26 cellular contexts compared by ENCODE assay signal in genomic region chr6:111700135-111700690, GRCh38.
DNase-seq lines count a peak whose midpoint lies in the region; ATAC-seq and TF ChIP-seq lines count a peak whose summit lies in the region.
"Had no signal": no experiment of that assay in that cellular context is flagged by ENCODE, and none has a peak within 500 bp of the region (broad histone marks: within the 10 kb centered on the region; RNA-seq: fewer than 3 reads in every experiment).

No MANE protein-coding gene starts in this region.

- ATAC-seq in CD4-positive, CD25-positive, alpha-beta regulatory T cell (ENCODE audit: low read depth in 2 of 2), result no peak
- ATAC-seq in GM19452 (IDR thresholded peaks at IDR 0.05; ENCODE audit: unreplicated experiment) (no peak), left colon (no peak)
- ATAC-seq: Right ventricle myocardium inferior had no signal

- no peak overlapping the region for H3K27ac ChIP-seq in CD4-positive, CD25-positive, alpha-beta regulatory T cell (ENCODE audit: insufficient read depth, low read length, poor library complexity, severe bottlenecking)
- H3K27ac ChIP-seq in CD4-positive, alpha-beta memory T cell (ENCODE audit: low read depth, low read length), result no peak overlapping the region
- H3K27ac ChIP-seq in caudate nucleus (ENCODE audit: low read depth, low read length), result peak overlapping the region; percentile 13
- H3K27ac ChIP-seq: heart right ventricle, ovary, right atrium auricular region, spleen, tibial artery had no signal

- peaks cover 57% of the 10 kb centered on the region for H3K36me3 Mint-ChIP-seq in CD4-positive, CD25-positive, alpha-beta regulatory T cell
- H3K36me3 Mint-ChIP-seq in CD4-positive, alpha-beta memory T cell, result peaks cover 65 to 84% of the 10 kb centered on the region in 2 donors
- H3K36me3 Mint-ChIP-seq in neural crest cell (ENCODE audit: low read depth), result peaks cover 19% of the 10 kb centered on the region

- H3K36me3 ChIP-seq in CD4-positive, CD25-positive, alpha-beta regulatory T cell (ENCODE audit: control insufficient read depth, insufficient read depth, low read length), result peaks cover 91% of the 10 kb centered on the region
- H3K36me3 ChIP-seq in CD4-positive, alpha-beta memory T cell (ENCODE audit: insufficient read depth, low read length), result peaks cover 69% of the 10 kb centered on the region
- H3K36me3 ChIP-seq: ovary had no signal

- no peaks in the 10 kb centered on the region for H3K27me3 Mint-ChIP-seq in CD4-positive, CD25-positive, alpha-beta regulatory T cell
- H3K27me3 Mint-ChIP-seq in CD4-positive, alpha-beta memory T cell, result no peaks in the 10 kb centered on the region
- no peaks in the 10 kb centered on the region for H3K27me3 Mint-ChIP-seq in neural crest cell (ENCODE audit: low read depth)

- no peak for TF ChIP-seq CTCF in neural crest cell (conservative IDR thresholded peaks at IDR 0.05)

- POLR2A ChIA-PET in CD4-positive, alpha-beta memory T cell (lab: Charles Lee; ENCODE audit: partially characterized antibody), result interaction anchor here (0.7 to 1.4 kb wide), 2 partner anchors 118 to 125 kb away, joined by 3 read pairs; no protein-coding TSS in a partner anchor

- no peaks in the 10 kb centered on the region for H3K9me3 ChIP-seq in CD4-positive, CD25-positive, alpha-beta regulatory T cell (ENCODE audit: control insufficient read depth in 2 of 2, low read length in 2 of 2)
- no peaks in the 10 kb centered on the region for H3K9me3 ChIP-seq in CD4-positive, alpha-beta memory T cell (ENCODE audit: control insufficient read depth in 1 of 2, low read length in 2 of 2)
- H3K9me3 ChIP-seq: heart right ventricle, ovary, right atrium auricular region, spleen, tibial artery had no signal

- H3K4me1 ChIP-seq in CD4-positive, CD25-positive, alpha-beta regulatory T cell (ENCODE audit: control insufficient read depth, insufficient read depth, low read length, poor library complexity, severe bottlenecking), result peaks cover 3% of the 10 kb centered on the region
- H3K4me1 ChIP-seq in CD4-positive, alpha-beta memory T cell (ENCODE audit: insufficient read depth, low read length), result peaks cover 24% of the 10 kb centered on the region
- H3K4me1 ChIP-seq: heart right ventricle, right atrium auricular region, tibial artery had no signal

- no peak overlapping the region for H3K4me3 Mint-ChIP-seq in CD4-positive, CD25-positive, alpha-beta regulatory T cell
- H3K4me3 Mint-ChIP-seq in CD4-positive, alpha-beta memory T cell, result peak overlapping the region in 5 of 8 donors; percentile 7 to 66 (median 33)
- H3K4me3 Mint-ChIP-seq in neural crest cell, result peak overlapping the region; percentile 10
- H3K4me3 Mint-ChIP-seq: activated naive CD4-positive, alpha-beta T cell treated with anti-CD3 and anti-CD28 coated beads for 36 hours; activated T-cell treated with anti-CD3 and anti-CD28 coated beads, Interleukin-2, amount 50 U/mL, for 4 hours; CD14-positive monocyte had no signal

- no peaks in the 10 kb centered on the region for H3K27me3 ChIP-seq in CD4-positive, CD25-positive, alpha-beta regulatory T cell (ENCODE audit: control insufficient read depth, insufficient read depth, low read length)
- no peaks in the 10 kb centered on the region for H3K27me3 ChIP-seq in CD4-positive, alpha-beta memory T cell (ENCODE audit: insufficient read depth, low read length)
- H3K27me3 ChIP-seq: heart right ventricle, ovary, right atrium auricular region, spleen, tibial artery had no signal

- H3K4me3 ChIP-seq in CD4-positive, CD25-positive, alpha-beta regulatory T cell (ENCODE audit: low read depth, low read length), result no peak overlapping the region
- H3K4me3 ChIP-seq in CD4-positive, alpha-beta memory T cell (ENCODE audit: low read length in 2 of 2), result no peak overlapping the region
- H3K4me3 ChIP-seq: heart right ventricle, ovary, right atrium auricular region, spleen, tibial artery had no signal

- intact Hi-C loops in CD4-positive, alpha-beta memory T cell (cut with micrococcal nuclease), result no loop called here
- intact Hi-C loops in left colon (cut with DNase I, micrococcal nuclease), result no loop called here

- H3K4me1 Mint-ChIP-seq in CD4-positive, CD25-positive, alpha-beta regulatory T cell, result peaks cover 13 to 34% (median 25%) of the 10 kb centered on the region in 4 donors
- peaks cover 28 to 55% (median 42%) of the 10 kb centered on the region in 4 donors for H3K4me1 Mint-ChIP-seq in CD4-positive, alpha-beta memory T cell
- H3K4me1 Mint-ChIP-seq in neural crest cell, result peaks cover 47% of the 10 kb centered on the region
- H3K4me1 Mint-ChIP-seq: CD14-positive monocyte had no signal

- no peak for DNase-seq in CD4-positive, CD25-positive, alpha-beta regulatory T cell
- no peak for DNase-seq in CD4-positive, alpha-beta memory T cell
- DNase-seq in caudate nucleus (lab: John Stamatoyannopoulos, UW) (no peak), neural crest cell (ENCODE audit: low read depth, low spot score) (no peak), left colon (no peak), NCI-H2227 treated with DMSO at 0.1 percent for 48 hours (lab: John Stamatoyannopoulos, UW) (no peak)
- DNase-seq: activated CD4-positive, alpha-beta T cell treated with anti-CD3 and anti-CD28 coated beads, Interleukin-2, amount 50 U/mL, for 4 hours; activated naive CD4-positive, alpha-beta T cell treated with anti-CD3 and anti-CD28 coated beads for 36 hours; activated T-cell treated with anti-CD3 and anti-CD28 coated beads, Interleukin-2, amount 50 U/mL, for 4 hours; central memory CD4-positive, alpha-beta T cell; DMS 273 treated with DMSO at 0.1 percent for 48 hours; heart right ventricle; mesenchymal stem cell; NCI-H1105; NCI-H1930; NCI-H345; ovary; spleen; stimulated activated CD4-positive, alpha-beta T cell treated with anti-CD3 and anti-CD28 coated beads, Interleukin-2, amount 100 ng/mL, for 48 hours; stimulated activated naive CD4-positive, alpha-beta T cell; T-helper 9 cell; tibial artery had no signal

- H3K9me3 Mint-ChIP-seq in CD4-positive, CD25-positive, alpha-beta regulatory T cell, result peaks cover 0 to 1% (median 0%) of the 10 kb centered on the region in 7 donors
- no peaks in the 10 kb centered on the region for H3K9me3 Mint-ChIP-seq in CD4-positive, alpha-beta memory T cell
- H3K9me3 Mint-ChIP-seq in neural crest cell, result no peaks in the 10 kb centered on the region
- H3K9me3 Mint-ChIP-seq: activated naive CD4-positive, alpha-beta T cell treated with anti-CD3 and anti-CD28 coated beads for 36 hours; activated T-cell treated with anti-CD3 and anti-CD28 coated beads, Interleukin-2, amount 50 U/mL, for 4 hours; CD14-positive monocyte had no signal

- CTCF ChIA-PET in CD4-positive, alpha-beta memory T cell (lab: Charles Lee; ENCODE audit: partially characterized antibody), result no interaction called here

- peak overlapping the region; percentile 40 to 78 (median 56) for H3K27ac Mint-ChIP-seq in CD4-positive, CD25-positive, alpha-beta regulatory T cell
- H3K27ac Mint-ChIP-seq in CD4-positive, alpha-beta memory T cell, result peak overlapping the region in 6 of 7 donors; percentile 23 to 78 (median 58)
- no peak overlapping the region for H3K27ac Mint-ChIP-seq in neural crest cell (ENCODE audit: unreplicated experiment)
- H3K27ac Mint-ChIP-seq: activated naive CD4-positive, alpha-beta T cell treated with anti-CD3 and anti-CD28 coated beads for 36 hours had no signal

Comparison
In these comparisons a context has a peak if more than half of its experiments do, and no peak if none do; other contexts are left out.
1. H3K4me3 Mint-ChIP-seq: peak in CD4-positive, alpha-beta memory T cell (5 of 8) and neural crest cell (single experiment); none in CD4-positive, CD25-positive, alpha-beta regulatory T cell (0 of 4).